In genomic region chr2:99153921-99154604, GRCh38 we compare ENCODE assay signal across 1 cellular context.
TF ChIP-seq lines count a peak whose summit lies in the region.

No MANE protein-coding gene starts in this region.

TF ChIP-seq in H1, 55 proteins besides CTCF, POLR2A, EP300 and RAD21:
- no peak for TF ChIP-seq YY1 (IDR thresholded peaks at IDR 0.05; ENCODE audit: low read depth, low read length)
- TF ChIP-seq SIRT6 (IDR thresholded peaks at IDR 0.05; ENCODE audit: low read length): no peak
- TF ChIP-seq HDAC6 (IDR thresholded peaks at IDR 0.05; ENCODE audit: low read depth, low read length): no peak
TF ChIP-seq in H1: peak in this region for 0.
